19 cellular contexts compared by ENCODE assay signal in the genomic region with DNA sequence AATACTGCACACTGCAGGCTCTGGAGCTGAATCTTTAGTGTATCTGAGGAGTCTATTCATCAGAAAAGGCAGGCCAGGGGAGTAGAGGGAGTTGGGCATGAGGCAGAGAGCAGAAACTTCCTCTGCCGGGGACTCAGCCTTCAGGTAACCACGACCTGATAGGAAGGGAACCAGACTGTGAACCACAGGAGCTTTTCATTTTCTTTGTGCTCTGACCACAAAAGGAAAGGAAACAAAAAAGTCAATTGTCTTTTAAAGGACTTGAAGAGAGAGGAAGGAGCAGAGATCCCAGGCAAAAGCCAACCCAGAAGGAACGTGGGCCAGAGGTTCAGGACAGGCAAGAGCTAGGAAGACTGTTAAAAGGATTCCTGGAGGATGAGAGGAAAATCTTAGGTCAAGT.
A peak's percentile ranks its signal among the peaks of the same experiment; 100 is the strongest.
DNase-seq lines count a peak whose midpoint lies in the region; TF ChIP-seq lines count a peak whose summit lies in the region.
"Had no signal": no experiment of that assay in that cellular context is flagged by ENCODE, and none has a peak within 500 bp of the region (broad histone marks: within the 10 kb centered on the region; RNA-seq: fewer than 3 reads in every experiment).

No MANE protein-coding gene starts in this region.

- H3K4me3 Mint-ChIP-seq in neural crest cell, result no peak overlapping the region
- H3K4me3 Mint-ChIP-seq in activated T-helper 2 cell treated with anti-CD3 and anti-CD28 coated beads, Interferon-gamma antibody, Interleukin-2, Interleukin-4, amounts not matched to agents 10 μg/mL and 5 μg/mL and 100 μg/mL, durations not matched to agents 14 hours and 24 hours and 36 hours (ENCODE audit: low read depth), result no peak overlapping the region
- H3K4me3 Mint-ChIP-seq: CD4-positive, CD25-positive, alpha-beta regulatory T cell had no signal

- no peaks in the 10 kb centered on the region for H3K36me3 Mint-ChIP-seq in neural crest cell (ENCODE audit: low read depth)
- no peaks in the 10 kb centered on the region for H3K36me3 Mint-ChIP-seq in activated T-helper 2 cell treated with anti-CD3 and anti-CD28 coated beads, Interferon-gamma antibody, Interleukin-2, Interleukin-4, amounts not matched to agents 10 μg/mL and 5 μg/mL and 100 μg/mL, durations not matched to agents 14 hours and 24 hours and 36 hours (ENCODE audit: low read depth)
- H3K36me3 Mint-ChIP-seq: CD4-positive, CD25-positive, alpha-beta regulatory T cell had no signal

- DNase-seq in GDM1 (lab: John Stamatoyannopoulos, UW) (peak; percentile 6), KBM-7 (peak; percentile 0), iPS DF 19.7 (ENCODE audit: low read depth, low spot score) (peak; percentile 20), neural crest cell (ENCODE audit: low read depth, low spot score) (no peak), DMS114 treated with DMSO at 0.1 percent for 48 hours (lab: John Stamatoyannopoulos, UW; ENCODE audit: unreplicated experiment) (no peak), NCI-H1436 (lab: John Stamatoyannopoulos, UW) (no peak), NCI-H748 treated with DMSO at 0.1 percent for 48 hours (lab: John Stamatoyannopoulos, UW) (no peak)
- no peak for DNase-seq in activated T-helper 2 cell treated with anti-CD3 and anti-CD28 coated beads, Interferon-gamma antibody, Interleukin-2, Interleukin-4, amounts not matched to agents 10 μg/mL and 5 μg/mL and 100 μg/mL, durations not matched to agents 14 hours and 24 hours and 36 hours (ENCODE audit: low spot score)
- DNase-seq: BE2C; CD4-positive, CD25-positive, alpha-beta regulatory T cell; COR-L47; DMS 273 treated with DMSO at 0.1 percent for 48 hours; GF-D8; GM23248; NCI-H1092; NCI-H146; NCI-H2029 treated with DMSO at 0.1 percent for 48 hours; NCI-H510A; NCI-H774 had no signal

- no peaks in the 10 kb centered on the region for H3K9me3 Mint-ChIP-seq in neural crest cell
- H3K9me3 Mint-ChIP-seq in activated T-helper 2 cell treated with anti-CD3 and anti-CD28 coated beads, Interferon-gamma antibody, Interleukin-2, Interleukin-4, amounts not matched to agents 10 μg/mL and 5 μg/mL and 100 μg/mL, durations not matched to agents 14 hours and 24 hours and 36 hours, result no peaks in the 10 kb centered on the region

- in situ Hi-C loops in KBM-7 (cut with MboI; ENCODE audit: low pct_unique_long_range_greater_than_20kb, low sequenced_read_pairs), result no loop called here

- H3K27ac Mint-ChIP-seq in neural crest cell (ENCODE audit: unreplicated experiment), result peak overlapping the region; percentile 25
- no peak overlapping the region for H3K27ac Mint-ChIP-seq in activated T-helper 2 cell treated with anti-CD3 and anti-CD28 coated beads, Interferon-gamma antibody, Interleukin-2, Interleukin-4, amounts not matched to agents 10 μg/mL and 5 μg/mL and 100 μg/mL, durations not matched to agents 14 hours and 24 hours and 36 hours
- H3K27ac Mint-ChIP-seq: CD4-positive, CD25-positive, alpha-beta regulatory T cell had no signal

- peaks cover 11% of the 10 kb centered on the region for H3K4me1 Mint-ChIP-seq in neural crest cell
- no peaks in the 10 kb centered on the region for H3K4me1 Mint-ChIP-seq in activated T-helper 2 cell treated with anti-CD3 and anti-CD28 coated beads, Interferon-gamma antibody, Interleukin-2, Interleukin-4, amounts not matched to agents 10 μg/mL and 5 μg/mL and 100 μg/mL, durations not matched to agents 14 hours and 24 hours and 36 hours (ENCODE audit: low read depth)
- H3K4me1 Mint-ChIP-seq: CD4-positive, CD25-positive, alpha-beta regulatory T cell had no signal

- no peak for TF ChIP-seq CTCF in neural crest cell (conservative IDR thresholded peaks at IDR 0.05)

- intact Hi-C loops in activated T-helper 2 cell treated with anti-CD3 and anti-CD28 coated beads, Interferon-gamma antibody, Interleukin-2, Interleukin-4, amounts not matched to agents 10 μg/mL and 5 μg/mL and 100 μg/mL, durations not matched to agents 14 hours and 24 hours and 36 hours (cut with micrococcal nuclease), result no loop called here

- H3K27me3 Mint-ChIP-seq in neural crest cell (ENCODE audit: low read depth), result no peaks in the 10 kb centered on the region
- H3K27me3 Mint-ChIP-seq in activated T-helper 2 cell treated with anti-CD3 and anti-CD28 coated beads, Interferon-gamma antibody, Interleukin-2, Interleukin-4, amounts not matched to agents 10 μg/mL and 5 μg/mL and 100 μg/mL, durations not matched to agents 14 hours and 24 hours and 36 hours (ENCODE audit: low read depth), result no peaks in the 10 kb centered on the region
- H3K27me3 Mint-ChIP-seq: CD4-positive, CD25-positive, alpha-beta regulatory T cell had no signal

Comparison
In these comparisons a context has a peak if more than half of its experiments do, and no peak if none do; other contexts are left out.
1. DNase-seq: peak in GDM1 (single experiment), KBM-7 (single experiment) and iPS DF 19.7 (single experiment); none in neural crest cell (single experiment), DMS114 treated with DMSO at 0.1 percent for 48 hours (single experiment), NCI-H1436 (single experiment), activated T-helper 2 cell treated with anti-CD3 and anti-CD28 coated beads, Interferon-gamma antibody, Interleukin-2, Interleukin-4, amounts not matched to agents 10 μg/mL and 5 μg/mL and 100 μg/mL, durations not matched to agents 14 hours and 24 hours and 36 hours (single experiment) and NCI-H748 treated with DMSO at 0.1 percent for 48 hours (single experiment).